ENCODE assay signal across 13 cellular contexts in the genomic region with DNA sequence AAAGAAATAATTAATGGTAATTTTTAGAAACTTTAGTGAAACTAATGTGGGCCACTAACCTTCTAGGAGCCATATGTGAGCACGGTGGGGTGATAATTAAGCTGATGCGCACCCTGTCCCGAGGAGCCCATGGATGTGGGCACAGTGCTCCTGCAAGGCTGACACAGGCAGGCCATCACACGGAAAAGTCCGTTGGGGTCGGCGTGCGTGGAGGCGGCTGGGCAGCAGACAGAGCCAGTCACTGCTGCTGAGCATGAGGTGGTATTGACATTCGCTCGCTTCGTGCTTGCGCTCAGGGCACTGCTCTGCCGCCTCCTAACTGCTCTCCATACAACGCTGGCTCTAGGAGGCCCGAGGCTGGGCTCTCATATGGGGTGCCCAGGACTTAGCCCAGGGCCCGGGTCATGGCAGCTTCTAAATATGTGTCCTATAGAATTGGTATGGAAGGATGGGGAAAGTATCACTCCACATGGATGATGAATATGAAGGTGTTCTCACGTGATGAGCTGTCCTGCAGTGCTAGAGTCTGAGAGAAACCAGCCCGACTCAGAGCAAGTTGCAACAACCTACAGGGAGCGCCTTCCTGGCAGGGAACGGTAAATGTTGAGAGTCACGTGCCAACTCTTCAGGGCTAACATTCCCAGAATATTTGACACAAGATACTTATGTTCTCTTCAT. TPM values are rescaled to one million over a fixed set of nuclear protein-coding genes. Genes with fewer than 3 reads are reported as not detected.
DNase-seq lines count a peak whose midpoint lies in the region; ATAC-seq and TF ChIP-seq lines count a peak whose summit lies in the region.
"Had no signal": no experiment of that assay in that cellular context is flagged by ENCODE, and none has a peak within 500 bp of the region (broad histone marks: within the 10 kb centered on the region; RNA-seq: fewer than 3 reads in every experiment).

No MANE protein-coding gene starts in this region.

- peaks cover 50% of the 10 kb centered on the region for H3K4me1 ChIP-seq in vagina
- H3K4me1 ChIP-seq: parathyroid adenoma had no signal

- no peaks in the 10 kb centered on the region for H3K27me3 Mint-ChIP-seq in MCF 10A (ENCODE audit: insufficient read depth, unreplicated experiment)
- H3K27me3 Mint-ChIP-seq: CD4-positive, alpha-beta T cell had no signal

- no peak for TF ChIP-seq POLR2A in vagina (IDR thresholded peaks at IDR 0.05)

- no peak for TF ChIP-seq CTCF in MCF 10A (IDR thresholded peaks at IDR 0.05; ENCODE audit: unreplicated experiment)
- no peak for TF ChIP-seq CTCF in fibroblast of mammary gland (conservative IDR thresholded peaks at IDR 0.05; ENCODE audit: control insufficient read depth, insufficient read depth, low read depth, low read length)
- no peak for TF ChIP-seq CTCF in omental fat pad (IDR thresholded peaks at IDR 0.05)
- no peak for TF ChIP-seq CTCF in vagina (IDR thresholded peaks at IDR 0.05)

- CTCF ChIA-PET in MCF 10A (lab: Yijun Ruan, JAX), result interaction anchor here (0.6 to 5.3 kb wide), 4 partner anchors 12 to 94 kb away, joined by 3 to 26 read pairs (median 6); no protein-coding TSS in a partner anchor

- H3K4me3 Mint-ChIP-seq in MCF 10A (ENCODE audit: unreplicated experiment), result no peak overlapping the region
- H3K4me3 Mint-ChIP-seq: CD4-positive, alpha-beta T cell had no signal

- no peaks in the 10 kb centered on the region for H3K9me3 ChIP-seq in vagina

- H3K27ac ChIP-seq in vagina, result peak overlapping the region; percentile 51
- H3K27ac ChIP-seq: parathyroid adenoma had no signal

- H3K27ac Mint-ChIP-seq in MCF 10A (ENCODE audit: low read depth, unreplicated experiment), result peak overlapping the region; percentile 58
- H3K27ac Mint-ChIP-seq: CD4-positive, alpha-beta T cell had no signal

- H3K36me3 Mint-ChIP-seq in MCF 10A (ENCODE audit: insufficient read depth, unreplicated experiment), result peaks cover 15% of the 10 kb centered on the region

- no peaks in the 10 kb centered on the region for H3K9me3 Mint-ChIP-seq in MCF 10A (ENCODE audit: unreplicated experiment)
- H3K9me3 Mint-ChIP-seq: CD4-positive, alpha-beta T cell had no signal

- BruUV-seq in MCF 10A (replicated peaks; lab: Mats Ljungman, UMichigan), result no TSS peak

- H3K36me3 ChIP-seq in vagina, result no peaks in the 10 kb centered on the region

- ATAC-seq in omental fat pad (ENCODE audit: low FRiP score), result peak; percentile 37

- DNase-seq in MCF 10A (ENCODE audit: unreplicated experiment) (peak; percentile 65), fibroblast of mammary gland (ENCODE audit: low read depth) (peak; percentile 14), omental fat pad (ENCODE audit: low spot score) (no peak), vagina (ENCODE audit: extremely low spot score in 2 of 2) (no peak), SW 1271 (lab: John Stamatoyannopoulos, UW) (no peak), OCI-M1 (lab: John Stamatoyannopoulos, UW) (no peak), SIG-M5 (lab: John Stamatoyannopoulos, UW) (no peak)
- DNase-seq: activated effector memory CD4-positive, alpha-beta T cell treated with Interleukin-2 at 50 U/mL for 16 hours; CD4-positive, alpha-beta T cell; EL; erythroblast; mesenchymal stem cell had no signal

- H3K4me1 Mint-ChIP-seq in MCF 10A (ENCODE audit: insufficient read depth, unreplicated experiment), result peaks cover 44% of the 10 kb centered on the region

- intact Hi-C loops in MCF 10A (cut with micrococcal nuclease), result no loop called here
- intact Hi-C loops in vagina (cut with DNase I), result no loop called here

- POLR2A ChIA-PET in MCF 10A (lab: Yijun Ruan, JAX), result interaction anchor here (1.2 to 5.4 kb wide), 2 partner anchors 11 to 13 kb away, joined by 4 to 25 read pairs; no protein-coding TSS in a partner anchor

- no peak overlapping the region for H3K4me3 ChIP-seq in fibroblast of mammary gland (ENCODE audit: control insufficient read depth, low read depth, low read length)
- H3K4me3 ChIP-seq in vagina, result no peak overlapping the region

- no peaks in the 10 kb centered on the region for H3K27me3 ChIP-seq in vagina

RNA-seq across cellular contexts. Expression of gene ARFGAP3, which starts 50.5 kb away (rescaled TPM):
- total RNA-seq in MCF 10A (2022) (67.1 and 82.9 TPM in 2 replicates), omental fat pad (100 to 1,000 TPM in 1 of 4 donors, 10 to 100 TPM in 3; 43.0 to 106 (median 50.5) TPM), vagina (28.0 TPM)

Comparison
In these comparisons a context has a peak if more than half of its experiments do, and no peak if none do; other contexts are left out.
1. DNase-seq: peak in MCF 10A (single experiment) and fibroblast of mammary gland (single experiment); none in omental fat pad (single experiment), vagina (0 of 2), SW 1271 (0 of 2), OCI-M1 (single experiment) and SIG-M5 (single experiment).